9 cellular contexts compared by ENCODE assay signal in genomic region chr2:72367530-72368225, GRCh38.
DNase-seq lines count a peak whose midpoint lies in the region; ATAC-seq and TF ChIP-seq lines count a peak whose summit lies in the region.
"Had no signal": no experiment of that assay in that cellular context is flagged by ENCODE, and none has a peak within 500 bp of the region (broad histone marks: within the 10 kb centered on the region; RNA-seq: fewer than 3 reads in every experiment).

No MANE protein-coding gene starts in this region.

- no peak overlapping the region for H3K27ac Mint-ChIP-seq in WTC11
- H3K27ac Mint-ChIP-seq: brain had no signal

- no peaks in the 10 kb centered on the region for H3K79me2 ChIP-seq in HCT116 (ENCODE audit: insufficient read depth, low read length)

- H3K27ac ChIP-seq in HCT116 (ENCODE audit: low read depth, low read length): 0 out of 2 replicates have a peak overlapping the region, but pooled peaks have one; percentile 34
- H3K27ac ChIP-seq in stomach: peak overlapping the region in 1 of 5 donors; percentile 29
- no peak overlapping the region for H3K27ac ChIP-seq in neuronal stem cell (replicated peaks; ENCODE audit: low read length)

- no peak for TF ChIP-seq EP300 in stomach (IDR thresholded peaks at IDR 0.05)

- no peak overlapping the region for H2BK15ac ChIP-seq in neuronal stem cell (ENCODE audit: low read length)

- no peaks in the 10 kb centered on the region for H3K79me1 ChIP-seq in neuronal stem cell (ENCODE audit: low read depth, low read length)

- H4K8ac ChIP-seq in neuronal stem cell (ENCODE audit: low read depth, low read length): no peak overlapping the region

- POLR2A ChIA-PET in HCT116 (lab: Charles Lee) (interaction anchor here (0.6 kb wide), 1 partner anchor 24 kb away, joined by 3 read pairs; no protein-coding TSS in a partner anchor), WTC11 (lab: Charles Lee) (no interaction called here)

- TF ChIP-seq CTCF in HCT116 (IDR thresholded peaks at IDR 0.05 in 2 of 3, conservative IDR thresholded peaks at IDR 0.05 in 1 of 3; ENCODE audit: borderline replicate concordance in 1 of 3, insufficient read depth in 1 of 3, low read depth in 2 of 3, low read length in 2 of 3): peak; percentile 34 to 69 (median 46); a peak in 5 of 6 replicates
- no peak for TF ChIP-seq CTCF in WTC11 (IDR thresholded peaks at IDR 0.05)
- peak in 4 of 7 experiments; percentile 7 to 22 (median 10) for TF ChIP-seq CTCF in stomach (IDR thresholded peaks at IDR 0.05)

- in situ Hi-C loops in KBM-7 (cut with MboI; ENCODE audit: low pct_unique_long_range_greater_than_20kb, low sequenced_read_pairs): no loop called here

- no peak overlapping the region for H2BK120ac ChIP-seq in neuronal stem cell (ENCODE audit: low read depth, low read length)

- peak overlapping the region; percentile 59 for H3K4me2 ChIP-seq in HCT116 (ENCODE audit: low read length)
- no peak overlapping the region for H3K4me2 ChIP-seq in neuronal stem cell (ENCODE audit: insufficient read depth, low read length, poor library complexity, severe bottlenecking)

- peaks cover 14% of the 10 kb centered on the region for H3K4me1 Mint-ChIP-seq in WTC11
- H3K4me1 Mint-ChIP-seq: brain had no signal

- H2BK12ac ChIP-seq in neuronal stem cell (ENCODE audit: low read length): no peak overlapping the region

- no peak overlapping the region for H3K4ac ChIP-seq in neuronal stem cell (ENCODE audit: low read length)

- H2AK5ac ChIP-seq in neuronal stem cell (ENCODE audit: low read depth, low read length): no peak overlapping the region

- WGBS in stomach, 5 donors: 68 to 78% (median 73%) methylated on average over 5 of the region's 5 CpGs
- WGBS in neuronal stem cell (ENCODE audit: extremely low coverage in 2 of 2, insufficient read length in 2 of 2, insufficient replicate concordance in 1 of 2), 2 donors: no CpG with 5 or more reads among the region's 5 CpGs

- BruUV-seq in HCT116 (replicated peaks; lab: Mats Ljungman, UMichigan): no TSS peak

- H3K18ac ChIP-seq in neuronal stem cell (ENCODE audit: low read length): no peak overlapping the region

- H3K9me2 ChIP-seq in HCT116 (ENCODE audit: insufficient read depth): no peaks in the 10 kb centered on the region

- no peaks in the 10 kb centered on the region for H4K20me1 ChIP-seq in HCT116 (ENCODE audit: insufficient read depth)

- no peak overlapping the region for H2BK5ac ChIP-seq in neuronal stem cell (ENCODE audit: low read length)

- no peak overlapping the region for H3K23ac ChIP-seq in neuronal stem cell (ENCODE audit: low read depth, low read length, poor library complexity)

- no peak overlapping the region for H3K4me3 Mint-ChIP-seq in WTC11
- H3K4me3 Mint-ChIP-seq: brain had no signal

- CTCF ChIA-PET in HCT116 (lab: Charles Lee) (interaction anchor here (0.8 to 1.3 kb wide), 3 partner anchors 8 to 217 kb away, joined by 3 to 4 read pairs (median 3); no protein-coding TSS in a partner anchor), WTC11 (lab: Charles Lee) (interaction anchor here (0.8 to 2.1 kb wide), 7 partner anchors 9 to 212 kb away, joined by 3 to 8 read pairs (median 3); no protein-coding TSS in a partner anchor)

- intact Hi-C loops in HCT116 (cut with micrococcal nuclease): loop anchor here (2.0 kb wide), 1 partner anchor 27 kb away; no protein-coding TSS in a partner anchor
- intact Hi-C loops in cardiac septum (cut with DNase I): no loop called here
- intact Hi-C loops in stomach (cut with DNase I; ENCODE audit: low total_unique reads): no loop called here

- no peak for TF ChIP-seq POLR2A in HCT116 (IDR thresholded peaks at IDR 0.05; ENCODE audit: borderline replicate concordance, extremely low read depth, insufficient read depth, insufficient read length)
- TF ChIP-seq POLR2A in stomach (IDR thresholded peaks at IDR 0.05): no peak

- H3K4me1 ChIP-seq in HCT116 (ENCODE audit: control insufficient read depth in 1 of 2, insufficient read depth in 2 of 2, low read length in 2 of 2) (peaks cover 6 to 10% of the 10 kb centered on the region in 2 experiments; a peak in 3 of 4 replicates), stomach (no peaks in the 10 kb centered on the region), neuronal stem cell (ENCODE audit: control insufficient read depth in 2 of 2, insufficient read depth in 1 of 2, low read depth in 1 of 2, low read length in 2 of 2) (peaks cover 0 to 1% of the 10 kb centered on the region in 2 donors)

- DNase-seq in HCT116 (ENCODE audit: low read depth, low spot score): peak; percentile 82
- peak; percentile 37 for DNase-seq in WTC11 (ENCODE audit: low spot score)
- peak; percentile 76 for DNase-seq in cardiac septum (ENCODE audit: low spot score)
- peak; percentile 74 for DNase-seq in stomach
- no peak for DNase-seq in KBM-7
- no peak for DNase-seq in neuronal stem cell (ENCODE audit: low spot score)

- ATAC-seq in HCT116: peak; percentile 100
- ATAC-seq in WTC11: peak; percentile 99
- no peak for ATAC-seq in HG02678 (IDR thresholded peaks at IDR 0.05; ENCODE audit: unreplicated experiment)
- ATAC-seq in GM21390 (IDR thresholded peaks at IDR 0.05; ENCODE audit: unreplicated experiment): no peak

- peaks cover 16% of the 10 kb centered on the region for H3K36me3 Mint-ChIP-seq in WTC11

- H3K14ac ChIP-seq in neuronal stem cell (ENCODE audit: low read length): no peak overlapping the region

- H3K9me3 ChIP-seq in HCT116 (ENCODE audit: control insufficient read depth in 1 of 2, insufficient read depth in 1 of 2, low read depth in 1 of 2, low read length in 2 of 2) (no peaks in the 10 kb centered on the region), stomach (no peaks in the 10 kb centered on the region), neuronal stem cell (replicated peaks in 1 of 2; ENCODE audit: control insufficient read depth in 2 of 2, insufficient read depth in 1 of 2, low read depth in 1 of 2, low read length in 2 of 2) (no peaks in the 10 kb centered on the region)

- H3K4me3 ChIP-seq in HCT116 (replicated peaks in 1 of 2; ENCODE audit: low read depth in 1 of 2, low read length in 2 of 2) (0 out of 4 replicates have a peak overlapping the region, but pooled peaks of 1 of the 2 experiments have one; percentile 0), stomach (no peak overlapping the region), neuronal stem cell (ENCODE audit: low read length in 2 of 2) (peak overlapping the region in 1 of 2 donors; percentile 60)

- RAD21 ChIA-PET in HCT116 (lab: Charles Lee; ENCODE audit: low non-redundant PET in 1 of 2, low total read pairs in 2 of 2, uncharacterized antibody in 2 of 2, unreplicated experiment in 2 of 2): no interaction called here

- H3K36me3 ChIP-seq in HCT116 (ENCODE audit: control insufficient read depth in 1 of 2, insufficient read depth in 2 of 2, low read length in 2 of 2) (no peaks in the 10 kb centered on the region), stomach (peaks cover 0 to 10% (median 0%) of the 10 kb centered on the region in 4 donors), neuronal stem cell (replicated peaks in 1 of 2; ENCODE audit: control insufficient read depth in 2 of 2, insufficient read depth in 2 of 2, low read length in 2 of 2) (no peaks in the 10 kb centered on the region)

- no peak overlapping the region for H2AFZ ChIP-seq in HCT116 (ENCODE audit: low read depth, low read length, poor library complexity, severe bottlenecking)
- no peak overlapping the region for H2AFZ ChIP-seq in neuronal stem cell (ENCODE audit: low read length)

- TF ChIP-seq RAD21 in HCT116 (IDR thresholded peaks at IDR 0.05; ENCODE audit: low read depth): peak; percentile 58

- peaks cover 23% of the 10 kb centered on the region for H3K9me3 Mint-ChIP-seq in WTC11

- H3K9ac ChIP-seq in HCT116 (ENCODE audit: low read length) (no peak overlapping the region), neuronal stem cell (ENCODE audit: low read depth, low read length, poor library complexity) (no peak overlapping the region)

- H4K91ac ChIP-seq in neuronal stem cell (ENCODE audit: low read depth, low read length, poor library complexity): no peak overlapping the region

- H3K27me3 Mint-ChIP-seq in WTC11 (ENCODE audit: low read depth): no peaks in the 10 kb centered on the region
- H3K27me3 Mint-ChIP-seq: brain had no signal

- H3K27me3 ChIP-seq in HCT116 (ENCODE audit: insufficient read depth, low read length) (no peaks in the 10 kb centered on the region), stomach (no peaks in the 10 kb centered on the region), neuronal stem cell (ENCODE audit: control insufficient read depth in 3 of 3, insufficient read depth in 3 of 3, low read depth in 1 of 3, low read length in 3 of 3) (no peaks in the 10 kb centered on the region)

TF ChIP-seq in HCT116, 20 proteins besides CTCF, POLR2A, EP300 and RAD21 (continues in another document):
- no peak for TF ChIP-seq ZNF274 (IDR thresholded peaks at IDR 0.05; ENCODE audit: low read depth, low read length)
- no peak for TF ChIP-seq ELF1 (IDR thresholded peaks at IDR 0.05; ENCODE audit: borderline replicate concordance, low read depth)
- peak; percentile 86 for TF ChIP-seq CBX3 (IDR thresholded peaks at IDR 0.05; ENCODE audit: low read depth)
- no peak for TF ChIP-seq SRF (IDR thresholded peaks at IDR 0.05; ENCODE audit: low read depth)
- peak; percentile 94 for TF ChIP-seq CEBPB (IDR thresholded peaks at IDR 0.05; ENCODE audit: low read depth)
- TF ChIP-seq EZH2 (IDR thresholded peaks at IDR 0.05): no peak
- TF ChIP-seq POLR2AphosphoS5 (IDR thresholded peaks at IDR 0.05; ENCODE audit: low read depth, low read length): peak; percentile 36; the same call in 1 of the 2 replicates
- no peak for TF ChIP-seq JUND (IDR thresholded peaks at IDR 0.05)
- peak; percentile 79 for TF ChIP-seq TCF7L2 (IDR thresholded peaks at IDR 0.05; ENCODE audit: borderline replicate concordance, extremely low read depth, insufficient read depth, insufficient read length)
- no peak for TF ChIP-seq EGR1 (IDR thresholded peaks at IDR 0.05; ENCODE audit: low read depth)
- peak; percentile 39 for TF ChIP-seq SP1 (IDR thresholded peaks at IDR 0.05; ENCODE audit: low read depth)

TF ChIP-seq in WTC11, 78 proteins besides CTCF, POLR2A, EP300 and RAD21 (continues in another document):
- TF ChIP-seq, protein P1, sequence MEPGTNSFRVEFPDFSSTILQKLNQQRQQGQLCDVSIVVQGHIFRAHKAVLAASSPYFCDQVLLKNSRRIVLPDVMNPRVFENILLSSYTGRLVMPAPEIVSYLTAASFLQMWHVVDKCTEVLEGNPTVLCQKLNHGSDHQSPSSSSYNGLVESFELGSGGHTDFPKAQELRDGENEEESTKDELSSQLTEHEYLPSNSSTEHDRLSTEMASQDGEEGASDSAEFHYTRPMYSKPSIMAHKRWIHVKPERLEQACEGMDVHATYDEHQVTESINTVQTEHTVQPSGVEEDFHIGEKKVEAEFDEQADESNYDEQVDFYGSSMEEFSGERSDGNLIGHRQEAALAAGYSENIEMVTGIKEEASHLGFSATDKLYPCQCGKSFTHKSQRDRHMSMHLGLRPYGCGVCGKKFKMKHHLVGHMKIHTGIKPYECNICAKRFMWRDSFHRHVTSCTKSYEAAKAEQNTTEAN (CRISPR knock-in tag; IDR thresholded peaks at IDR 0.05): no peak
- no peak for TF ChIP-seq TEAD1 (CRISPR knock-in tag; IDR thresholded peaks at IDR 0.05)

Comparison
In these comparisons a context has a peak if more than half of its experiments do, and no peak if none do; other contexts are left out.
1. ATAC-seq: peak in HCT116 (single experiment) and WTC11 (single experiment); none in HG02678 (single experiment) and GM21390 (single experiment).
2. DNase-seq: peak in HCT116 (single experiment), WTC11 (single experiment), cardiac septum (single experiment) and stomach (single experiment); none in KBM-7 (single experiment) and neuronal stem cell (single experiment).
3. Of the 4 proteins assayed by ChIP-seq in both WTC11 and HCT116: peak only in WTC11: none; only in HCT116: CTCF, MAX and SP1; in both: none; in neither: 1.